In the genomic region with DNA sequence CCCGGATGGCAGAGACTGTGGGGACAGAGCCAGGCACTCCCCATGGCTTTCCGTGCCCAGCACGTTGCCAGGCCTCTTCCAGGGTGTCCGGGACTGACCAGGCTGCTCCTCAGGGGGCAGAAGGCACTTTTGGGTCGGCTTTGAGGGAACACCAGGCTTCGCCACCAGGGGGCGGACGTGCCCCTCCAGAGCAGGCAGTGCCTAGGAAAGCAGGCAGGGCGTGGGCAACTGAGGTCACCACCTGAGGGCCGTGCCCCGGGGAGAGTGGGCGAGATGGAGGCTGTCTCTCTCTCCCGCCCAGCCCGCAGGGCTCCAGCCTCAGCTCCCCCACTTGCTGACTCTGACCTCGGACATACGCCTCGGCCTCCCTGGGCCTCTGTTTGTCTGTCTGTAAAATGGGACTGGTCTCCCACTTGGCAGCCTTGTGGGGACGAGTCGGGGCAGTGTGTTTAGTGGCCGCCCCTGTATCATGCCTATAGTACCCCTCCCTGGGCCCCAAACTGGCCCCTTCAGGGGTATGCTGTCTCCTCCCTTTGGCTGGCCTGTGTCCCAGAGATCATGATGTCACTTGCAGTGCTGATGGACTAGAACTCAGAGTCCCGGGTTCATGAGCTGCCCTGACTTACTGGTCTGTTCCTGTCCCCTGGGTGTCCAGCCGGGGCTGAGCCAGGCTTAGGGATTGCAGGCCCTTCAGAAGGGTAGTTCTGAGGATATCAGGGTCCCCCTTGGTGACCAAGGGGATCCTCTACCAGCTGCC, we compare ENCODE assay signal across 8 cellular contexts. TPM values are rescaled to one million over a fixed set of nuclear protein-coding genes. Genes with fewer than 3 reads are reported as not detected.
DNase-seq lines count a peak whose midpoint lies in the region; ATAC-seq lines count a peak whose summit lies in the region.

No MANE protein-coding gene starts in this region.

- WGBS in mesodermal cell (ENCODE audit: insufficient coverage in 2 of 2), 2 experiments: 38 to 39% methylated on average over 21 of the region's 22 CpGs

- no peaks in the 10 kb centered on the region for H3K27me3 Mint-ChIP-seq in activated CD8-positive, alpha-beta T cell treated with anti-CD3 and anti-CD28 coated beads, Interleukin-2, amount 10 ng/mL, durations not matched to agents 7 days and 5 days (ENCODE audit: low read depth)

- H3K27ac ChIP-seq in mesodermal cell (ENCODE audit: low read depth, low read length, severe bottlenecking): peak overlapping the region; percentile 97

- H3K9me3 Mint-ChIP-seq in activated CD8-positive, alpha-beta T cell treated with anti-CD3 and anti-CD28 coated beads, Interleukin-2, amount 10 ng/mL, durations not matched to agents 7 days and 5 days (ENCODE audit: insufficient read depth): no peaks in the 10 kb centered on the region

- H3K4me1 ChIP-seq in mesodermal cell (ENCODE audit: control insufficient read depth, insufficient read depth, low read length, poor library complexity, severe bottlenecking): peaks cover 31% of the 10 kb centered on the region

- H3K4me1 Mint-ChIP-seq in activated CD8-positive, alpha-beta T cell treated with anti-CD3 and anti-CD28 coated beads, Interleukin-2, amount 10 ng/mL, durations not matched to agents 7 days and 5 days (ENCODE audit: low read depth): peaks cover 21% of the 10 kb centered on the region

- no peaks in the 10 kb centered on the region for H3K9me3 ChIP-seq in mesodermal cell (ENCODE audit: control insufficient read depth, low read length)

- POLR2A ChIA-PET in activated CD8-positive, alpha-beta T cell treated with anti-CD3 and anti-CD28 coated beads, Interleukin-2, amount 10 ng/mL, durations not matched to agents 7 days and 5 days (lab: Charles Lee): no interaction called here

- peak; percentile 50 for ATAC-seq in activated CD8-positive, alpha-beta T cell treated with anti-CD3 and anti-CD28 coated beads, Interleukin-2, amount 10 ng/mL, durations not matched to agents 7 days and 5 days
- no peak for ATAC-seq in HG03039 (IDR thresholded peaks at IDR 0.05; ENCODE audit: unreplicated experiment)

- CTCF ChIA-PET in activated CD8-positive, alpha-beta T cell treated with anti-CD3 and anti-CD28 coated beads, Interleukin-2, amount 10 ng/mL, durations not matched to agents 7 days and 5 days (lab: Charles Lee): interaction anchor here (1.0 to 6.6 kb wide), 7 partner anchors 12 to 399 kb away, joined by 3 to 48 read pairs (median 4); no protein-coding TSS in a partner anchor

- no peaks in the 10 kb centered on the region for H3K36me3 ChIP-seq in mesodermal cell (ENCODE audit: control insufficient read depth, insufficient read depth, low read length)

- DNase-seq in NCI-H82 (lab: John Stamatoyannopoulos, UW): peak; percentile 77
- no peak for DNase-seq in NCI-H82 treated with DMSO at 0.1 percent for 48 hours (lab: John Stamatoyannopoulos, UW; ENCODE audit: unreplicated experiment)
- DNase-seq in NCI-H69 (lab: John Stamatoyannopoulos, UW): peak; percentile 73
- DNase-seq in activated CD8-positive, alpha-beta T cell treated with anti-CD3 and anti-CD28 coated beads, Interleukin-2, amount 10 ng/mL, durations not matched to agents 7 days and 5 days: peak; percentile 89
- DNase-seq in effector CD4-positive, alpha-beta T cell: peak; percentile 82
- peak; percentile 85 for DNase-seq in stimulated activated CD8-positive, alpha-beta memory T cell treated with anti-CD3 and anti-CD28 coated beads, Interleukin-2, amount 100 ng/mL, for 48 hours (ENCODE audit: low read depth in 2 of 2)

- H3K36me3 Mint-ChIP-seq in activated CD8-positive, alpha-beta T cell treated with anti-CD3 and anti-CD28 coated beads, Interleukin-2, amount 10 ng/mL, durations not matched to agents 7 days and 5 days (ENCODE audit: low read depth): no peaks in the 10 kb centered on the region

- H3K4me3 Mint-ChIP-seq in activated CD8-positive, alpha-beta T cell treated with anti-CD3 and anti-CD28 coated beads, Interleukin-2, amount 10 ng/mL, durations not matched to agents 7 days and 5 days: no peak overlapping the region

- H3K27ac Mint-ChIP-seq in activated CD8-positive, alpha-beta T cell treated with anti-CD3 and anti-CD28 coated beads, Interleukin-2, amount 10 ng/mL, durations not matched to agents 7 days and 5 days: no peak overlapping the region

- H3K4me3 ChIP-seq in mesodermal cell (ENCODE audit: extremely low read depth, insufficient read depth, low read length, poor library complexity, severe bottlenecking): no peak overlapping the region

RNA-seq across cellular contexts. Expression of a gene that starts 4.4 kb away (rescaled TPM):
- total RNA-seq in activated CD8-positive, alpha-beta T cell treated with anti-CD3 and anti-CD28 coated beads, Interleukin-2, amount 10 ng/mL, durations not matched to agents 7 days and 5 days: 10 to 100 TPM; 29.4 to 31.5 TPM
- 20.4 TPM for polyA plus RNA-seq in mesodermal cell (2013, experiment 1 of 2)
- polyA plus RNA-seq in mesodermal cell (2013, experiment 2 of 2): 20.8 TPM

RNA-seq across cellular contexts. Expression of a gene that starts 54.8 kb away (rescaled TPM):
- 1 to 10 TPM in 1 of 2 experiments, under 1 TPM in 1; 0.39 to 1.2 TPM for total RNA-seq in activated CD8-positive, alpha-beta T cell treated with anti-CD3 and anti-CD28 coated beads, Interleukin-2, amount 10 ng/mL, durations not matched to agents 7 days and 5 days
- polyA plus RNA-seq in mesodermal cell (2013, experiment 1 of 2): 5.6 TPM
- polyA plus RNA-seq in mesodermal cell (2013, experiment 2 of 2): 4.8 TPM
